Comparison of ENCODE assay signal across 8 cellular contexts in genomic region chr1:153532769-153533599, GRCh38. TPM values are rescaled to one million over a fixed set of nuclear protein-coding genes. Genes with fewer than 3 reads are reported as not detected.
DNase-seq lines count a peak whose midpoint lies in the region; ATAC-seq and TF ChIP-seq lines count a peak whose summit lies in the region.

No MANE protein-coding gene starts in this region.

- H3K4me3 ChIP-seq in HAP-1 (no peak overlapping the region), lung (no peak overlapping the region)
- H3K4me3 ChIP-seq in effector memory CD4-positive, alpha-beta T cell (ENCODE audit: insufficient read depth, low read depth, low read length, poor library complexity, severe bottlenecking), result peak overlapping the region; percentile 26

- peaks cover 7% of the 10 kb centered on the region for H3K4me1 ChIP-seq in HAP-1
- H3K4me1 ChIP-seq in effector memory CD4-positive, alpha-beta T cell (ENCODE audit: control insufficient read depth, insufficient read depth, low read length, poor library complexity, severe bottlenecking), result peaks cover 53% of the 10 kb centered on the region
- H3K4me1 ChIP-seq in lung (ENCODE audit: control insufficient read depth in 2 of 2, insufficient read depth in 2 of 2, low read length in 2 of 2), result peaks cover 0 to 16% of the 10 kb centered on the region in 2 donors

- peak; percentile 92 for TF ChIP-seq CTCF in lung (IDR thresholded peaks at IDR 0.05; ENCODE audit: control extremely low read depth, extremely low read depth)

- ATAC-seq in lung (ENCODE audit: insufficient read depth, low FRiP score), result peak; percentile 36
- no peak for ATAC-seq in HG03196 (IDR thresholded peaks at IDR 0.05; ENCODE audit: unreplicated experiment)

- in situ Hi-C loops in ACHN (cut with HindIII; ENCODE audit: low pct_ligation_motif_present, low pct_unique_long_range_greater_than_20kb, low sequenced_read_pairs), result no loop called here
- in situ Hi-C loops in HAP-1 (cut with MboI; ENCODE audit: low sequenced_read_pairs), result no loop called here

- H3K27me3 ChIP-seq in HAP-1 (ENCODE audit: low read depth), result no peaks in the 10 kb centered on the region
- H3K27me3 ChIP-seq in effector memory CD4-positive, alpha-beta T cell (replicated peaks; ENCODE audit: control insufficient read depth, insufficient read depth, low read length, poor library complexity, severe bottlenecking), result no peaks in the 10 kb centered on the region
- H3K27me3 ChIP-seq in lung (ENCODE audit: control insufficient read depth, insufficient read depth), result no peaks in the 10 kb centered on the region

- 20 to 23% methylated on average over 34 of the region's 34 CpGs for WGBS in lung, 2 donors

- peak; percentile 95 for DNase-seq in ACHN
- DNase-seq in HAP-1 (ENCODE audit: low spot score in 2 of 2), result peak; percentile 40 to 80
- peak; percentile 92 for DNase-seq in NCI-H82 (lab: John Stamatoyannopoulos, UW)
- DNase-seq in activated CD8-positive, alpha-beta memory T cell treated with anti-CD3 and anti-CD28 coated beads for 24 hours, result peak; percentile 88
- peak; percentile 54 to 69 (median 61) for DNase-seq in effector memory CD4-positive, alpha-beta T cell
- DNase-seq in lung (ENCODE audit: low spot score), result peak; percentile 92
- DNase-seq in stimulated activated CD4-positive, alpha-beta T cell treated with anti-CD3 and anti-CD28 coated beads, Interleukin-4, amount 100 ng/mL, for 1 hour, result peak; percentile 78

- H3K36me3 ChIP-seq in HAP-1 (replicated peaks) (no peaks in the 10 kb centered on the region), lung (ENCODE audit: control insufficient read depth in 2 of 2, insufficient read depth in 2 of 2, low read length in 2 of 2) (peaks cover 0 to 3% of the 10 kb centered on the region in 2 donors)
- peaks cover 5% of the 10 kb centered on the region for H3K36me3 ChIP-seq in effector memory CD4-positive, alpha-beta T cell (ENCODE audit: control insufficient read depth, insufficient read depth, low read length)

- H3K27ac ChIP-seq in effector memory CD4-positive, alpha-beta T cell (ENCODE audit: insufficient read depth, low read length, poor library complexity, severe bottlenecking), result peak overlapping the region; percentile 97
- H3K27ac ChIP-seq in lung (ENCODE audit: low read depth in 1 of 2, low read length in 1 of 2), result peak overlapping the region; percentile 2 to 99

- H3K9me3 ChIP-seq in HAP-1, result no peaks in the 10 kb centered on the region
- H3K9me3 ChIP-seq in effector memory CD4-positive, alpha-beta T cell (ENCODE audit: control insufficient read depth, low read length), result no peaks in the 10 kb centered on the region
- H3K9me3 ChIP-seq in lung (ENCODE audit: control insufficient read depth in 2 of 2, insufficient read depth in 1 of 2, low read length in 1 of 2), result no peaks in the 10 kb centered on the region

RNA-seq across cellular contexts. Expression of gene S100A6, which starts 2.8 kb away (rescaled TPM):
- total RNA-seq in lung, result 1,000 to 10,000 TPM in 1 of 2 donors, 100 to 1,000 TPM in 1; 165 to 1,591 TPM
- over 10,000 TPM in 1 of 2 donors, 1,000 to 10,000 TPM in 1; 2,413 to 10,136 TPM for polyA plus RNA-seq in lung

RNA-seq across cellular contexts. Expression of gene S100A5, which starts 7.8 kb away (rescaled TPM):
- total RNA-seq in lung, result under 1 TPM in 1 of 2 donors, not detected in 1; 0.31 TPM
- polyA plus RNA-seq in lung, result under 1 TPM; 0.31 to 0.32 TPM

RNA-seq across cellular contexts. Expression of gene S100A4, which starts 12.6 kb away (rescaled TPM):
- 100 to 1,000 TPM in 1 of 2 donors, 10 to 100 TPM in 1; 44.0 to 665 TPM for total RNA-seq in lung
- 1,000 to 10,000 TPM in 1 of 2 donors, 100 to 1,000 TPM in 1; 860 to 2,351 TPM for polyA plus RNA-seq in lung

RNA-seq across cellular contexts. Expression of gene S100A3, which starts 16.1 kb away (rescaled TPM):
- total RNA-seq in lung, result 1 to 10 TPM; 3.0 to 5.4 TPM
- 1 to 10 TPM; 6.5 to 8.0 TPM for polyA plus RNA-seq in lung

RNA-seq across cellular contexts. Expression of gene S100A2, which starts 32.7 kb away (rescaled TPM):
- total RNA-seq in lung, result 10 to 100 TPM in 1 of 2 donors, 1 to 10 TPM in 1; 1.1 to 41.2 TPM
- 100 to 1,000 TPM in 1 of 2 donors, 10 to 100 TPM in 1; 68.4 to 261 TPM for polyA plus RNA-seq in lung
